In the genomic region with DNA sequence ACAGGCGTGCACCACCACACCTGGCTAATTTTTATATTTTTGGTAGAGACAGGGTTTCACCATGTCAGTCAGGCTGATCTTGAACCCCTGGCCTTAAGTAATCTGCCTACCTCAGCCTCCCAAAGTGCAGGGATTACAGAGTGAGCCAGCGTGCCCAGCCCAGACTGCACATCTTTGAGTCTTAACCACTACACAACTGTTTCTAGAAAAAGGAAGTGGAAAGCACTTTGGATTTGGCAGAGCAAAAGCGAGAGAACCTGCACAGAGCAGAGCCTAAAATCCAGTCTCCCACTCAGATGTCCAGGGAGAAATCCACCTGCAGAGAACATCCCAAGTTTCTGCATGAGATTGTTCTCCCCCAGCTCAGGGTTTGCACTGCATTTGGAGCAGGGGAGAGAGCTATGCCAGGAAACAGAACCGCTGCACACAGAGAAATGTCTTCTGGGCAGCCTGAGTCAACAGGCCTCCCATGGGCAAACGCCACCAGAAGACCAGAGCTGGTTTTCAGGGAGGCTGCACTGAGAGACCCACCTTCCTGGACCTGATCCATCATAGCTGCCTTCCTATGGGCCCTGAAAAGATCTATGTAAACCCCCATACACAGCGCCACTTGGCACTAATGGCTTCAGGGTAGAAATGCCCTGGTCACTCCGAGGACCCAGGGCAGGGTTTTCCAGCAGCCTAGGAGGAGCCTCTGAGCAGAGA, we compare ENCODE assay signal across 1 cellular context.
A peak's percentile ranks its signal among the peaks of the same experiment; 100 is the strongest.
TF ChIP-seq lines count a peak whose summit lies in the region.

No MANE protein-coding gene starts in this region.

TF ChIP-seq in HepG2, 621 proteins besides CTCF, POLR2A, EP300 and RAD21:
- TF ChIP-seq, protein P1, sequence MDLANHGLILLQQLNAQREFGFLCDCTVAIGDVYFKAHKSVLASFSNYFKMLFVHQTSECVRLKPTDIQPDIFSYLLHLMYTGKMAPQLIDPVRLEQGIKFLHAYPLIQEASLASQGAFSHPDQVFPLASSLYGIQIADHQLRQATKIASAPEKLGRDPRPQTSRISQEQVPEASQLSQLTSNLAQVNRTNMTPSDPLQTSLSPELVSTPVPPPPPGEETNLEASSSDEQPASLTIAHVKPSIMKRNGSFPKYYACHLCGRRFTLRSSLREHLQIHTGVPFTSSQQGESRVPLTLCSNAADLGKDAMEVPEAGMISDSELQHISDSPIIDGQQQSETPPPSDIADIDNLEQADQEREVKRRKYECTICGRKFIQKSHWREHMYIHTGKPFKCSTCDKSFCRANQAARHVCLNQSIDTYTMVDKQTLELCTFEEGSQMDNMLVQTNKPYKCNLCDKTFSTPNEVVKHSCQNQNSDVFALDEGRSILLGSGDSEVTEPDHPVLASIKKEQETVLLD (CRISPR knock-in tag; IDR thresholded peaks at IDR 0.05; ENCODE audit: low read depth) = no peak
- TF ChIP-seq, protein P2, sequence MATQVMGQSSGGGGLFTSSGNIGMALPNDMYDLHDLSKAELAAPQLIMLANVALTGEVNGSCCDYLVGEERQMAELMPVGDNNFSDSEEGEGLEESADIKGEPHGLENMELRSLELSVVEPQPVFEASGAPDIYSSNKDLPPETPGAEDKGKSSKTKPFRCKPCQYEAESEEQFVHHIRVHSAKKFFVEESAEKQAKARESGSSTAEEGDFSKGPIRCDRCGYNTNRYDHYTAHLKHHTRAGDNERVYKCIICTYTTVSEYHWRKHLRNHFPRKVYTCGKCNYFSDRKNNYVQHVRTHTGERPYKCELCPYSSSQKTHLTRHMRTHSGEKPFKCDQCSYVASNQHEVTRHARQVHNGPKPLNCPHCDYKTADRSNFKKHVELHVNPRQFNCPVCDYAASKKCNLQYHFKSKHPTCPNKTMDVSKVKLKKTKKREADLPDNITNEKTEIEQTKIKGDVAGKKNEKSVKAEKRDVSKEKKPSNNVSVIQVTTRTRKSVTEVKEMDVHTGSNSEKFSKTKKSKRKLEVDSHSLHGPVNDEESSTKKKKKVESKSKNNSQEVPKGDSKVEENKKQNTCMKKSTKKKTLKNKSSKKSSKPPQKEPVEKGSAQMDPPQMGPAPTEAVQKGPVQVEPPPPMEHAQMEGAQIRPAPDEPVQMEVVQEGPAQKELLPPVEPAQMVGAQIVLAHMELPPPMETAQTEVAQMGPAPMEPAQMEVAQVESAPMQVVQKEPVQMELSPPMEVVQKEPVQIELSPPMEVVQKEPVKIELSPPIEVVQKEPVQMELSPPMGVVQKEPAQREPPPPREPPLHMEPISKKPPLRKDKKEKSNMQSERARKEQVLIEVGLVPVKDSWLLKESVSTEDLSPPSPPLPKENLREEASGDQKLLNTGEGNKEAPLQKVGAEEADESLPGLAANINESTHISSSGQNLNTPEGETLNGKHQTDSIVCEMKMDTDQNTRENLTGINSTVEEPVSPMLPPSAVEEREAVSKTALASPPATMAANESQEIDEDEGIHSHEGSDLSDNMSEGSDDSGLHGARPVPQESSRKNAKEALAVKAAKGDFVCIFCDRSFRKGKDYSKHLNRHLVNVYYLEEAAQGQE (IDR thresholded peaks at IDR 0.05; ENCODE audit: borderline replicate concordance in 1 of 2, low read depth in 1 of 2, low read length in 2 of 2) = 0 out of 4 replicates have a peak, but pooled peaks of 1 of the 2 experiments have one; percentile 29
- TF ChIP-seq ZNF747 (CRISPR knock-in tag; IDR thresholded peaks at IDR 0.05; ENCODE audit: borderline replicate concordance) (0 out of 2 replicates have a peak, but pooled peaks have one; percentile 1), ZBTB42 (CRISPR knock-in tag; IDR thresholded peaks at IDR 0.05) (peak; percentile 67; the same call in 1 of the 2 replicates), ZNF337 (CRISPR knock-in tag; IDR thresholded peaks at IDR 0.05; ENCODE audit: borderline replicate concordance, low read depth) (no peak), NFAT5 (CRISPR knock-in tag; IDR thresholded peaks at IDR 0.05) (0 out of 2 replicates have a peak, but pooled peaks have one; percentile 36), HIC2 (CRISPR knock-in tag; IDR thresholded peaks at IDR 0.05; ENCODE audit: low read depth) (peak; percentile 12; the same call in 1 of the 2 replicates), HNF4G (IDR thresholded peaks at IDR 0.05; ENCODE audit: borderline replicate concordance, low read depth, low read length) (no peak), HNF4G (CRISPR knock-in tag; IDR thresholded peaks at IDR 0.05; ENCODE audit: borderline replicate concordance, low read depth) (no peak), MTF2 (CRISPR knock-in tag; IDR thresholded peaks at IDR 0.05; ENCODE audit: borderline replicate concordance) (0 out of 2 replicates have a peak, but pooled peaks have one; percentile 20), ZBTB26 (CRISPR knock-in tag; IDR thresholded peaks at IDR 0.05; ENCODE audit: borderline replicate concordance) (0 out of 2 replicates have a peak, but pooled peaks have one; percentile 24), ZBTB7B (CRISPR knock-in tag; IDR thresholded peaks at IDR 0.05) (0 out of 2 replicates have a peak, but pooled peaks have one; percentile 9), PHF8 (CRISPR knock-in tag; IDR thresholded peaks at IDR 0.05) (0 out of 2 replicates have a peak, but pooled peaks have one; percentile 8), HNF1B (CRISPR knock-in tag; IDR thresholded peaks at IDR 0.05) (no peak), PLSCR1 (CRISPR knock-in tag; IDR thresholded peaks at IDR 0.05; ENCODE audit: borderline replicate concordance) (no peak), NFRKB (IDR thresholded peaks at IDR 0.05) (no peak)
- TF ChIP-seq, protein P3, sequence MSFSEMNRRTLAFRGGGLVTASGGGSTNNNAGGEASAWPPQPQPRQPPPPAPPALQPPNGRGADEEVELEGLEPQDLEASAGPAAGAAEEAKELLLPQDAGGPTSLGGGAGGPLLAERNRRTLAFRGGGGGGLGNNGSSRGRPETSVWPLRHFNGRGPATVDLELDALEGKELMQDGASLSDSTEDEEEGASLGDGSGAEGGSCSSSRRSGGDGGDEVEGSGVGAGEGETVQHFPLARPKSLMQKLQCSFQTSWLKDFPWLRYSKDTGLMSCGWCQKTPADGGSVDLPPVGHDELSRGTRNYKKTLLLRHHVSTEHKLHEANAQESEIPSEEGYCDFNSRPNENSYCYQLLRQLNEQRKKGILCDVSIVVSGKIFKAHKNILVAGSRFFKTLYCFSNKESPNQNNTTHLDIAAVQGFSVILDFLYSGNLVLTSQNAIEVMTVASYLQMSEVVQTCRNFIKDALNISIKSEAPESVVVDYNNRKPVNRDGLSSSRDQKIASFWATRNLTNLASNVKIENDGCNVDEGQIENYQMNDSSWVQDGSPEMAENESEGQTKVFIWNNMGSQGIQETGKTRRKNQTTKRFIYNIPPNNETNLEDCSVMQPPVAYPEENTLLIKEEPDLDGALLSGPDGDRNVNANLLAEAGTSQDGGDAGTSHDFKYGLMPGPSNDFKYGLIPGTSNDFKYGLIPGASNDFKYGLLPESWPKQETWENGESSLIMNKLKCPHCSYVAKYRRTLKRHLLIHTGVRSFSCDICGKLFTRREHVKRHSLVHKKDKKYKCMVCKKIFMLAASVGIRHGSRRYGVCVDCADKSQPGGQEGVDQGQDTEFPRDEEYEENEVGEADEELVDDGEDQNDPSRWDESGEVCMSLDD (CRISPR knock-in tag; IDR thresholded peaks at IDR 0.05; ENCODE audit: borderline replicate concordance) = no peak
- TF ChIP-seq, protein P4, sequence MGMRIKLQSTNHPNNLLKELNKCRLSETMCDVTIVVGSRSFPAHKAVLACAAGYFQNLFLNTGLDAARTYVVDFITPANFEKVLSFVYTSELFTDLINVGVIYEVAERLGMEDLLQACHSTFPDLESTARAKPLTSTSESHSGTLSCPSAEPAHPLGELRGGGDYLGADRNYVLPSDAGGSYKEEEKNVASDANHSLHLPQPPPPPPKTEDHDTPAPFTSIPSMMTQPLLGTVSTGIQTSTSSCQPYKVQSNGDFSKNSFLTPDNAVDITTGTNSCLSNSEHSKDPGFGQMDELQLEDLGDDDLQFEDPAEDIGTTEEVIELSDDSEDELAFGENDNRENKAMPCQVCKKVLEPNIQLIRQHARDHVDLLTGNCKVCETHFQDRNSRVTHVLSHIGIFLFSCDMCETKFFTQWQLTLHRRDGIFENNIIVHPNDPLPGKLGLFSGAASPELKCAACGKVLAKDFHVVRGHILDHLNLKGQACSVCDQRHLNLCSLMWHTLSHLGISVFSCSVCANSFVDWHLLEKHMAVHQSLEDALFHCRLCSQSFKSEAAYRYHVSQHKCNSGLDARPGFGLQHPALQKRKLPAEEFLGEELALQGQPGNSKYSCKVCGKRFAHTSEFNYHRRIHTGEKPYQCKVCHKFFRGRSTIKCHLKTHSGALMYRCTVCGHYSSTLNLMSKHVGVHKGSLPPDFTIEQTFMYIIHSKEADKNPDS (CRISPR knock-in tag; IDR thresholded peaks at IDR 0.05) = no peak
- TF ChIP-seq, protein P5, sequence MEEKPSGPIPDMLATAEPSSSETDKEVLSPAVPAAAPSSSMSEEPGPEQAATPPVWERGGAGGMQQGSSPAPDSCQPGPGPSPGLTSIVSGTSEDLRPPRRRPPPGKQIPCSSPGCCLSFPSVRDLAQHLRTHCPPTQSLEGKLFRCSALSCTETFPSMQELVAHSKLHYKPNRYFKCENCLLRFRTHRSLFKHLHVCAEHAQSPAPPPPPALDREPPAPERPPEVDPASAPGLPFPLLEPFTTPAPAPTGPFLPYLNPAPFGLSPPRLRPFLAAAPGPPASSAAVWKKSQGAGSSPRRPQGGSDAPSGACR (CRISPR knock-in tag; IDR thresholded peaks at IDR 0.05) = 0 out of 2 replicates have a peak, but pooled peaks have one; percentile 30
